In genomic region chr1:159214149-159214760, GRCh38 we compare ENCODE assay signal across 1 cellular context.
TF ChIP-seq lines count a peak whose summit lies in the region.

No MANE protein-coding gene starts in this region.

TF ChIP-seq in HepG2, 621 proteins besides CTCF, POLR2A, EP300 and RAD21 (continued from another document):
- TF ChIP-seq ZSCAN5A (CRISPR knock-in tag; IDR thresholded peaks at IDR 0.05; ENCODE audit: borderline replicate concordance) (no peak), SMYD3 (CRISPR knock-in tag; IDR thresholded peaks at IDR 0.05) (no peak), SMC3 (IDR thresholded peaks at IDR 0.05; ENCODE audit: low read length) (peak; percentile 47; the same call in 1 of the 2 replicates)
